ENCODE assay signal across 36 cellular contexts in the genomic region with DNA sequence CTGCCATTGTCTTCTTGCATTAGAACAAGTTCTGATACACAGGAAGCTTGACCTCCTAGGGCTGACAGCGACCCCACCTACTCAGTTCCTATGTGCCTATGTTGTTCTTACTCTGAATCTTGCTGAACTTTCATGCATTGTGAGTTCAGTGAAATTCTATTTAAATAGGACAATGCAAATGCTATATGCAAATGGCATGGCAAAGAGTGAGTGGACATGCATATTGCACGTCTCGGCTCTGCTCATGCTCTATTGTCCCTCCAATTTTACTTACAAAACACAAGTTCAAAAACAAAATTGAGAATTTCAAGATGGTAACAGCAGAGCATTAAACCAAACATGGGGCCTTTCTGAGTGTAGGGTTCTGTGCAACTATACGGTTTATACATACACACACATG.
"Had no signal": no experiment of that assay in that cellular context is flagged by ENCODE, and none has a peak within 500 bp of the region (broad histone marks: within the 10 kb centered on the region; RNA-seq: fewer than 3 reads in every experiment).

No MANE protein-coding gene starts in this region.

- H3K27ac Mint-ChIP-seq: activated CD4-positive, alpha-beta memory T cell treated with anti-CD3 and anti-CD28 coated beads for 36 hours; activated CD4-positive, alpha-beta T cell treated with anti-CD3 and anti-CD28 coated beads for 36 hours; activated CD4-positive, alpha-beta T cell treated with anti-CD3 and anti-CD28 coated beads, Interleukin-2, amount 10 ng/mL, durations not matched to agents 24 days and 14 days; activated CD8-positive, alpha-beta memory T cell treated with anti-CD3 and anti-CD28 coated beads, Interleukin-2, amount 10 ng/mL, durations not matched to agents 7 days and 5 days; activated CD8-positive, alpha-beta T cell treated with anti-CD3 and anti-CD28 coated beads, Interleukin-2, amount 10 ng/mL, durations not matched to agents 7 days and 5 days; activated naive CD4-positive, alpha-beta T cell treated with anti-CD3 and anti-CD28 coated beads for 36 hours; activated naive CD4-positive, alpha-beta T cell treated with anti-CD3 and anti-CD28 coated beads, Interleukin-2, amount 50 U/mL, for 24 hours; activated naive CD8-positive, alpha-beta T cell treated with anti-CD3 and anti-CD28 coated beads for 36 hours; activated naive CD8-positive, alpha-beta T cell treated with anti-CD3 and anti-CD28 coated beads, Interleukin-2, amount 50 U/mL, for 24 hours; activated T-helper 1 cell treated with anti-CD3 and anti-CD28 coated beads, Interleukin-12 subunit alpha, Interleukin-12 subunit beta, Interleukin-2, Interleukin-4 antibody, amounts not matched to agents 30 ng/mL and 10 ng/mL and 1 ng/mL, durations not matched to agents 14 hours and 24 hours and 36 hours; activated T-helper 2 cell treated with anti-CD3 and anti-CD28 coated beads, Interferon-gamma antibody, Interleukin-2, Interleukin-4, amounts not matched to agents 10 μg/mL and 5 μg/mL and 100 μg/mL, durations not matched to agents 14 hours and 24 hours and 36 hours; brain; dendritic cell treated with granulocyte-macrophage colony-stimulating factor and Interleukin-4, amounts not matched to agents 40 ng/mL and 50 ng/mL, for 4 days; endodermal cell had no signal

- H3K4me3 Mint-ChIP-seq: activated CD4-positive, alpha-beta memory T cell treated with anti-CD3 and anti-CD28 coated beads for 36 hours; activated CD4-positive, alpha-beta T cell treated with anti-CD3 and anti-CD28 coated beads for 36 hours; activated CD4-positive, alpha-beta T cell treated with anti-CD3 and anti-CD28 coated beads, Interleukin-2, amount 10 ng/mL, durations not matched to agents 24 days and 14 days; activated CD8-positive, alpha-beta memory T cell treated with anti-CD3 and anti-CD28 coated beads, Interleukin-2, amount 10 ng/mL, durations not matched to agents 7 days and 5 days; activated CD8-positive, alpha-beta T cell treated with anti-CD3 and anti-CD28 coated beads, Interleukin-2, amount 10 ng/mL, durations not matched to agents 7 days and 5 days; activated naive CD4-positive, alpha-beta T cell treated with anti-CD3 and anti-CD28 coated beads for 36 hours; activated naive CD4-positive, alpha-beta T cell treated with anti-CD3 and anti-CD28 coated beads, Interleukin-2, amount 50 U/mL, for 24 hours; activated naive CD8-positive, alpha-beta T cell treated with anti-CD3 and anti-CD28 coated beads for 36 hours; activated naive CD8-positive, alpha-beta T cell treated with anti-CD3 and anti-CD28 coated beads, Interleukin-2, amount 50 U/mL, for 24 hours; activated T-helper 1 cell treated with anti-CD3 and anti-CD28 coated beads, Interleukin-12 subunit alpha, Interleukin-12 subunit beta, Interleukin-2, Interleukin-4 antibody, amounts not matched to agents 30 ng/mL and 10 ng/mL and 1 ng/mL, durations not matched to agents 14 hours and 24 hours and 36 hours; brain; central memory CD8-positive, alpha-beta T cell; dendritic cell treated with granulocyte-macrophage colony-stimulating factor and Interleukin-4, amounts not matched to agents 40 ng/mL and 50 ng/mL, for 4 days; endodermal cell had no signal

- H3K27me3 Mint-ChIP-seq: activated CD4-positive, alpha-beta memory T cell treated with anti-CD3 and anti-CD28 coated beads for 36 hours; activated CD4-positive, alpha-beta T cell treated with anti-CD3 and anti-CD28 coated beads for 36 hours; activated CD4-positive, alpha-beta T cell treated with anti-CD3 and anti-CD28 coated beads, Interleukin-2, amount 10 ng/mL, durations not matched to agents 24 days and 14 days; activated CD8-positive, alpha-beta memory T cell treated with anti-CD3 and anti-CD28 coated beads, Interleukin-2, amount 10 ng/mL, durations not matched to agents 7 days and 5 days; activated naive CD4-positive, alpha-beta T cell treated with anti-CD3 and anti-CD28 coated beads, Interleukin-2, amount 50 U/mL, for 24 hours; activated naive CD8-positive, alpha-beta T cell treated with anti-CD3 and anti-CD28 coated beads for 36 hours; activated naive CD8-positive, alpha-beta T cell treated with anti-CD3 and anti-CD28 coated beads, Interleukin-2, amount 50 U/mL, for 24 hours; central memory CD8-positive, alpha-beta T cell; dendritic cell treated with granulocyte-macrophage colony-stimulating factor and Interleukin-4, amounts not matched to agents 40 ng/mL and 50 ng/mL, for 4 days had no signal

- DNase-seq: activated CD4-positive, alpha-beta memory T cell treated with anti-CD3 and anti-CD28 coated beads for 36 hours; activated CD4-positive, alpha-beta T cell treated with anti-CD3 and anti-CD28 coated beads for 36 hours; activated CD4-positive, alpha-beta T cell treated with anti-CD3 and anti-CD28 coated beads, Interleukin-2, amount 10 ng/mL, durations not matched to agents 24 days and 14 days; activated CD4-positive, CD25-positive, alpha-beta regulatory T cell; activated CD4-positive, CD25-positive, alpha-beta regulatory T cell treated with anti-CD3 and anti-CD28 coated beads, Interleukin-2, amount 50 U/mL, for 72 hours; activated CD8-positive, alpha-beta memory T cell treated with anti-CD3 and anti-CD28 coated beads, Interleukin-2, amount 10 ng/mL, durations not matched to agents 7 days and 5 days; activated CD8-positive, alpha-beta memory T cell treated with anti-CD3 and anti-CD28 coated beads, Interleukin-2, amount 50 U/mL, for 4 hours; activated CD8-positive, alpha-beta T cell treated with anti-CD3 and anti-CD28 coated beads, Interleukin-2, amount 10 ng/mL, durations not matched to agents 7 days and 5 days; activated effector memory CD4-positive, alpha-beta T cell treated with anti-CD3 and anti-CD28 coated beads, Interleukin-2, amount 50 U/mL, for 16 hours; activated naive CD4-positive, alpha-beta T cell treated with anti-CD3 and anti-CD28 coated beads for 36 hours; activated naive CD8-positive, alpha-beta T cell treated with anti-CD3 and anti-CD28 coated beads for 36 hours; activated naive CD8-positive, alpha-beta T cell treated with anti-CD3 and anti-CD28 coated beads, Interleukin-2, amount 50 U/mL, for 24 hours; activated T-cell treated with anti-CD3 and anti-CD28 coated beads, Interleukin-2, amount 50 U/mL, for 1 hour; activated T-cell treated with anti-CD3 and anti-CD28 coated beads, Interleukin-2, amount 50 U/mL, for 48 hours; adrenal gland; amygdala; dorsolateral prefrontal cortex; effector memory CD4-positive, alpha-beta T cell; endodermal cell; erythroblast; foreskin keratinocyte; gastrocnemius medialis; glutamatergic neuron; heart left ventricle; hypothalamus had no signal

- H3K36me3 ChIP-seq: adrenal gland, ascending aorta, breast epithelium, cardiac muscle cell, esophagus muscularis mucosa, gastrocnemius medialis, heart left ventricle had no signal

- H3K4me3 ChIP-seq: adrenal gland, ascending aorta, breast epithelium, cardiac muscle cell, coronary artery, dorsolateral prefrontal cortex, esophagus muscularis mucosa, gastrocnemius medialis, heart left ventricle had no signal

- ATAC-seq: activated CD4-positive, alpha-beta T cell treated with anti-CD3 and anti-CD28 coated beads for 36 hours; activated CD8-positive, alpha-beta memory T cell treated with anti-CD3 and anti-CD28 coated beads, Interleukin-2, amount 10 ng/mL, durations not matched to agents 7 days and 5 days; activated CD8-positive, alpha-beta T cell treated with anti-CD3 and anti-CD28 coated beads, Interleukin-2, amount 10 ng/mL, durations not matched to agents 7 days and 5 days; activated naive CD8-positive, alpha-beta T cell treated with anti-CD3 and anti-CD28 coated beads, Interleukin-2, amount 50 U/mL, for 24 hours; foreskin keratinocyte; gastrocnemius medialis; heart left ventricle had no signal

- H3K27me3 ChIP-seq: adrenal gland, ascending aorta, breast epithelium, cardiac muscle cell, dorsolateral prefrontal cortex, esophagus muscularis mucosa, foreskin keratinocyte, gastrocnemius medialis, heart left ventricle had no signal

- H3K9me3 ChIP-seq: adrenal gland, ascending aorta, breast epithelium, esophagus muscularis mucosa, gastrocnemius medialis, heart left ventricle had no signal

- H3K27ac ChIP-seq: adrenal gland, ascending aorta, breast epithelium, cardiac muscle cell, coronary artery, dorsolateral prefrontal cortex, esophagus muscularis mucosa, foreskin keratinocyte, gastrocnemius medialis, heart left ventricle had no signal

- H3K36me3 Mint-ChIP-seq: activated CD4-positive, alpha-beta memory T cell treated with anti-CD3 and anti-CD28 coated beads for 36 hours; activated CD8-positive, alpha-beta memory T cell treated with anti-CD3 and anti-CD28 coated beads, Interleukin-2, amount 10 ng/mL, durations not matched to agents 7 days and 5 days; activated naive CD4-positive, alpha-beta T cell treated with anti-CD3 and anti-CD28 coated beads, Interleukin-2, amount 50 U/mL, for 24 hours; activated naive CD8-positive, alpha-beta T cell treated with anti-CD3 and anti-CD28 coated beads for 36 hours; brain had no signal

- H3K9me3 Mint-ChIP-seq: activated CD4-positive, alpha-beta memory T cell treated with anti-CD3 and anti-CD28 coated beads for 36 hours; activated CD4-positive, alpha-beta T cell treated with anti-CD3 and anti-CD28 coated beads, Interleukin-2, amount 10 ng/mL, durations not matched to agents 24 days and 14 days; activated naive CD4-positive, alpha-beta T cell treated with anti-CD3 and anti-CD28 coated beads for 36 hours; activated naive CD4-positive, alpha-beta T cell treated with anti-CD3 and anti-CD28 coated beads, Interleukin-2, amount 50 U/mL, for 24 hours; activated naive CD8-positive, alpha-beta T cell treated with anti-CD3 and anti-CD28 coated beads for 36 hours; activated naive CD8-positive, alpha-beta T cell treated with anti-CD3 and anti-CD28 coated beads, Interleukin-2, amount 50 U/mL, for 24 hours; activated T-helper 1 cell treated with anti-CD3 and anti-CD28 coated beads, Interleukin-12 subunit alpha, Interleukin-12 subunit beta, Interleukin-2, Interleukin-4 antibody, amounts not matched to agents 30 ng/mL and 10 ng/mL and 1 ng/mL, durations not matched to agents 14 hours and 24 hours and 36 hours; activated T-helper 2 cell treated with anti-CD3 and anti-CD28 coated beads, Interferon-gamma antibody, Interleukin-2, Interleukin-4, amounts not matched to agents 10 μg/mL and 5 μg/mL and 100 μg/mL, durations not matched to agents 14 hours and 24 hours and 36 hours; brain; central memory CD8-positive, alpha-beta T cell; dendritic cell treated with granulocyte-macrophage colony-stimulating factor and Interleukin-4, amounts not matched to agents 40 ng/mL and 50 ng/mL, for 4 days; endodermal cell had no signal

- H3K4me1 ChIP-seq: foreskin keratinocyte had no signal
